Comparison of ENCODE assay signal across 21 cellular contexts in the genomic region with DNA sequence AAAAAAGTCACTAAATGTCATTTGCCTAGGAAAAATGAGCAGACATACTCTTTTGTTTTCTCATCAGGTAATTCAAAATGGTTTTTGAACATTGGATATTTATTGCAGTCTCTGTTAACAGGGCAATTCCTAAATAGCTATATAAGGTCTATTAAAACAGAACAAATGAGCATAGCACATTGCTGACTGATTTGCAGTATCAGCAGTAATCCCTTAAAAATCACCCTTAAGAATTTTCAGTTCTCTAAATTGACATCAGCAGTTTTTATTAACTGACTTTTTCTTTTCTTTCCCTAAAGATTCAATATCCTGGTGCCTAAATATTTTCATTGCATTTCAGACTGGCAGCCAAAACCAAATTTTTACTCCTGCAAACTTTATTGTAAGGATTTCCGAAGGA.
"Had no signal": no experiment of that assay in that cellular context is flagged by ENCODE, and none has a peak within 500 bp of the region (broad histone marks: within the 10 kb centered on the region; RNA-seq: fewer than 3 reads in every experiment).

No MANE protein-coding gene starts in this region.

- H2AFZ ChIP-seq: PC-9 had no signal

- DNase-seq: MM.1S, MV-4-11, NCI-H1105, NCI-H1417 treated with DMSO at 0.1 percent for 48 hours, NCI-H1436 treated with DMSO at 0.1 percent for 48 hours, NCI-H1694 treated with DMSO at 0.1 percent for 48 hours, NCI-H187 treated with DMSO at 0.1 percent for 48 hours, NCI-H2171 treated with DMSO at 0.1 percent for 48 hours, NCI-H2227 treated with DMSO at 0.1 percent for 48 hours, NCI-H345, NCI-H446, NCI-H524 treated with DMSO at 0.1 percent for 48 hours, NCI-H526 treated with DMSO at 0.1 percent for 48 hours, PC-9, Right ventricle myocardium superior, SK-N-SH, SW 1271, T-helper 1 cell had no signal

- H3K36me3 ChIP-seq: SJSA1 had no signal

- H3K9ac ChIP-seq: SK-N-SH had no signal

- H3K27ac ChIP-seq: PC-9, SJSA1 had no signal

- H3K4me2 ChIP-seq: PC-9, SK-N-SH had no signal

- H3K27me3 ChIP-seq: SJSA1 had no signal

- H3K4me3 ChIP-seq: PC-9, SJSA1 had no signal

- H3K4me1 ChIP-seq: SJSA1 had no signal

- ATAC-seq: Panc1 had no signal

- H3K9me3 ChIP-seq: SJSA1, SK-N-SH had no signal

- FAIRE-seq: RCC 7860 had no signal
